ENCODE assay signal across 8 cellular contexts in genomic region chr7:114923403-114923713, GRCh38. TPM values are rescaled to one million over a fixed set of nuclear protein-coding genes. Genes with fewer than 3 reads are reported as not detected.
DNase-seq lines count a peak whose midpoint lies in the region; ATAC-seq, FAIRE-seq and TF ChIP-seq lines count a peak whose summit lies in the region.

No MANE protein-coding gene starts in this region.

- H3K9ac ChIP-seq in ES-I3 (ENCODE audit: low read depth, low read length) (peak overlapping the region; percentile 95), NT2/D1 (ENCODE audit: insufficient read length, low read depth) (peak overlapping the region; percentile 71), endothelial cell of umbilical vein (replicated peaks; ENCODE audit: extremely low read depth, insufficient read depth, low read length) (peak overlapping the region; percentile 93)

- H3K4me2 ChIP-seq in endothelial cell of umbilical vein (ENCODE audit: insufficient read depth, low read length), result peak overlapping the region; percentile 76
- peak overlapping the region; percentile 94 for H3K4me2 ChIP-seq in osteoblast (ENCODE audit: insufficient read depth, low read length)

- intact Hi-C loops in endothelial cell of umbilical vein (cut with micrococcal nuclease), result loop anchor here (1.0 to 10.0 kb wide), 5 partner anchors 173 to 841 kb away; no protein-coding TSS in a partner anchor

- H3K27me3 ChIP-seq in NT2/D1 (ENCODE audit: insufficient read depth, insufficient read length), result peaks cover 5% of the 10 kb centered on the region
- peaks cover 0 to 2% of the 10 kb centered on the region in 2 experiments for H3K27me3 ChIP-seq in endothelial cell of umbilical vein (ENCODE audit: control insufficient read depth in 2 of 2, insufficient read depth in 2 of 2, low read length in 2 of 2)
- H3K27me3 ChIP-seq in osteoblast (ENCODE audit: insufficient read depth, low read length), result no peaks in the 10 kb centered on the region

- no peaks in the 10 kb centered on the region for H3K79me2 ChIP-seq in endothelial cell of umbilical vein (ENCODE audit: control insufficient read depth, insufficient read depth, low read length)
- peaks cover 50% of the 10 kb centered on the region for H3K79me2 ChIP-seq in osteoblast (ENCODE audit: insufficient read depth, low read length)

- H3K27ac ChIP-seq in endothelial cell of umbilical vein (ENCODE audit: insufficient read depth, low read depth, low read length), result no peak overlapping the region
- peak overlapping the region; percentile 76 for H3K27ac ChIP-seq in osteoblast (ENCODE audit: low read depth, low read length)

- H4K20me1 ChIP-seq in endothelial cell of umbilical vein (replicated peaks; ENCODE audit: control insufficient read depth, extremely low read depth, insufficient read depth, low read length) (no peaks in the 10 kb centered on the region), osteoblast (ENCODE audit: insufficient read depth, low read length) (no peaks in the 10 kb centered on the region)

- H3K4me3 ChIP-seq in NT2/D1 (ENCODE audit: insufficient read length, low read depth) (peak overlapping the region; percentile 56), endothelial cell of umbilical vein (replicated peaks in 1 of 3; ENCODE audit: insufficient read depth in 1 of 3, low read depth in 1 of 3, low read length in 3 of 3) (peak overlapping the region; percentile 60 to 96 (median 73)), osteoblast (ENCODE audit: insufficient read depth, low read length) (peak overlapping the region; percentile 84)

- POLR2A ChIA-PET in endothelial cell of umbilical vein (lab: Charles Lee), result interaction anchor here (0.5 kb wide), 1 partner anchor 555 kb away, joined by 3 read pairs; no protein-coding TSS in a partner anchor

- DNase-seq in NT2/D1 (ENCODE audit: low read depth, low spot score), result no peak
- DNase-seq in endothelial cell of umbilical vein (ENCODE audit: low read depth, low spot score), result no peak
- peak; percentile 64 for DNase-seq in osteoblast (ENCODE audit: insufficient read length, low spot score, missing footprints)
- DNase-seq in cortex of kidney (lab: John Stamatoyannopoulos, UW), result no peak

- no peak for TF ChIP-seq POLR2A in endothelial cell of umbilical vein (IDR thresholded peaks at IDR 0.05; ENCODE audit: low read depth, low read length)

- no peaks in the 10 kb centered on the region for H3K9me3 ChIP-seq in ES-I3 (ENCODE audit: control insufficient read depth, insufficient read depth, low read length)
- H3K9me3 ChIP-seq in NT2/D1 (ENCODE audit: insufficient read depth, low read length), result no peaks in the 10 kb centered on the region
- H3K9me3 ChIP-seq in endothelial cell of umbilical vein (replicated peaks; ENCODE audit: control insufficient read depth, insufficient read depth, low read length), result no peaks in the 10 kb centered on the region
- H3K9me3 ChIP-seq in osteoblast (ENCODE audit: low read depth, low read length), result no peaks in the 10 kb centered on the region

- BruUV-seq in endothelial cell of umbilical vein (replicated peaks; lab: Mats Ljungman, UMichigan), result no TSS peak

- CTCF ChIA-PET in endothelial cell of umbilical vein (lab: Charles Lee), result interaction anchor here (0.8 to 2.3 kb wide), 13 partner anchors 9 to 928 kb away, joined by 3 to 11 read pairs (median 4); no protein-coding TSS in a partner anchor

- no peak for FAIRE-seq in endothelial cell of umbilical vein (lab: Jason Lieb, UNC)

- H3K4me1 ChIP-seq in ES-I3 (ENCODE audit: insufficient read depth, low read length) (peaks cover 7% of the 10 kb centered on the region), NT2/D1 (ENCODE audit: insufficient read depth, insufficient read length) (no peaks in the 10 kb centered on the region), endothelial cell of umbilical vein (ENCODE audit: control insufficient read depth, extremely low read depth, insufficient read depth, low read length) (peaks cover 3% of the 10 kb centered on the region), osteoblast (ENCODE audit: insufficient read depth, low read length) (peaks cover 16% of the 10 kb centered on the region)

- H2AFZ ChIP-seq in endothelial cell of umbilical vein (ENCODE audit: low read depth, low read length) (peak overlapping the region; percentile 93), osteoblast (ENCODE audit: low read length) (peak overlapping the region; percentile 84)

- TF ChIP-seq CTCF in endothelial cell of umbilical vein (IDR thresholded peaks at IDR 0.05; ENCODE audit: extremely low read depth in 1 of 2, insufficient read depth in 1 of 2, low read depth in 1 of 2, low read length in 2 of 2) (no peak), osteoblast (IDR thresholded peaks at IDR 0.05; ENCODE audit: extremely low read depth, low read depth, low read length) (no peak)

- dilution Hi-C loops in endothelial cell of umbilical vein (cut with MboI; ENCODE audit: extremely low pct_ligation_motif_present, low sequenced_read_pairs), result no loop called here

- no peaks in the 10 kb centered on the region for H3K9me1 ChIP-seq in endothelial cell of umbilical vein (replicated peaks; ENCODE audit: control insufficient read depth, extremely low read depth, insufficient read depth, low read length)

- no peak for ATAC-seq in GM18861 (IDR thresholded peaks at IDR 0.05; ENCODE audit: unreplicated experiment)
- no peak for ATAC-seq in HG03025 (IDR thresholded peaks at IDR 0.05; ENCODE audit: low FRiP score, unreplicated experiment)
- no peak for ATAC-seq in GM21737 (IDR thresholded peaks at IDR 0.05; ENCODE audit: unreplicated experiment)

- H3K36me3 ChIP-seq in ES-I3 (ENCODE audit: insufficient read depth, low read length), result no peaks in the 10 kb centered on the region
- H3K36me3 ChIP-seq in NT2/D1 (ENCODE audit: insufficient read depth, insufficient read length, low read length), result peaks cover 2% of the 10 kb centered on the region
- no peaks in the 10 kb centered on the region for H3K36me3 ChIP-seq in endothelial cell of umbilical vein (ENCODE audit: control insufficient read depth in 2 of 2, extremely low read depth in 1 of 2, insufficient read depth in 2 of 2, low read length in 2 of 2)
- H3K36me3 ChIP-seq in osteoblast (ENCODE audit: insufficient read depth, low read length), result no peaks in the 10 kb centered on the region

TF ChIP-seq in endothelial cell of umbilical vein, 7 proteins besides CTCF, POLR2A, EP300 and RAD21:
- TF ChIP-seq GATA2 (IDR thresholded peaks at IDR 0.05; ENCODE audit: insufficient read depth, insufficient read length, low read depth, low read length), result no peak
- no peak for TF ChIP-seq POLR2AphosphoS5 (IDR thresholded peaks at IDR 0.05; ENCODE audit: insufficient read depth, low read depth, low read length)
- TF ChIP-seq FOS (IDR thresholded peaks at IDR 0.05; ENCODE audit: borderline replicate concordance, insufficient read depth, low read length), result no peak
- no peak for TF ChIP-seq MYC (IDR thresholded peaks at IDR 0.05; ENCODE audit: low read depth, low read length)
- no peak for TF ChIP-seq MAX (IDR thresholded peaks at IDR 0.05; ENCODE audit: insufficient read depth, insufficient read length)
- no peak for TF ChIP-seq EZH2 (IDR thresholded peaks at IDR 0.05; ENCODE audit: borderline replicate concordance, low read depth, low read length, severe bottlenecking)
- no peak for TF ChIP-seq JUN (IDR thresholded peaks at IDR 0.05; ENCODE audit: borderline replicate concordance, insufficient read depth, insufficient read length, low read depth)

RNA-seq across cellular contexts. Expression of gene MDFIC, which starts 1.5 kb away (rescaled TPM):
- total RNA-seq in endothelial cell of umbilical vein (13.7 and 14.2 TPM in 2 replicates), osteoblast (68.8 and 81.3 TPM in 2 replicates)
- polyA plus RNA-seq in endothelial cell of umbilical vein, result 4.0 and 6.5 TPM in 2 replicates
- 7.1 and 8.2 TPM in 2 replicates for polyA plus RNA-seq in endothelial cell of umbilical vein (2011; cell fraction: cytosol; rRNA removed)
- polyA plus RNA-seq in endothelial cell of umbilical vein (2011; cell fraction: nucleus; rRNA removed), result 5.5 and 6.9 TPM in 2 replicates
- polyA plus RNA-seq in endothelial cell of umbilical vein (2012), result 7.8 and 13.1 TPM in 2 replicates
- polyA minus RNA-seq in endothelial cell of umbilical vein, result 20.1 and 26.7 TPM in 2 replicates
- 27.8 TPM for polyA minus RNA-seq in endothelial cell of umbilical vein (2011; cell fraction: cytosol; rRNA and poly(A)+ RNA removed)
- polyA minus RNA-seq in endothelial cell of umbilical vein (2011; cell fraction: nucleus; rRNA and poly(A)+ RNA removed), result 7.7 and 16.2 TPM in 2 replicates
